Comparison of ENCODE assay signal across 8 cellular contexts in the genomic region with DNA sequence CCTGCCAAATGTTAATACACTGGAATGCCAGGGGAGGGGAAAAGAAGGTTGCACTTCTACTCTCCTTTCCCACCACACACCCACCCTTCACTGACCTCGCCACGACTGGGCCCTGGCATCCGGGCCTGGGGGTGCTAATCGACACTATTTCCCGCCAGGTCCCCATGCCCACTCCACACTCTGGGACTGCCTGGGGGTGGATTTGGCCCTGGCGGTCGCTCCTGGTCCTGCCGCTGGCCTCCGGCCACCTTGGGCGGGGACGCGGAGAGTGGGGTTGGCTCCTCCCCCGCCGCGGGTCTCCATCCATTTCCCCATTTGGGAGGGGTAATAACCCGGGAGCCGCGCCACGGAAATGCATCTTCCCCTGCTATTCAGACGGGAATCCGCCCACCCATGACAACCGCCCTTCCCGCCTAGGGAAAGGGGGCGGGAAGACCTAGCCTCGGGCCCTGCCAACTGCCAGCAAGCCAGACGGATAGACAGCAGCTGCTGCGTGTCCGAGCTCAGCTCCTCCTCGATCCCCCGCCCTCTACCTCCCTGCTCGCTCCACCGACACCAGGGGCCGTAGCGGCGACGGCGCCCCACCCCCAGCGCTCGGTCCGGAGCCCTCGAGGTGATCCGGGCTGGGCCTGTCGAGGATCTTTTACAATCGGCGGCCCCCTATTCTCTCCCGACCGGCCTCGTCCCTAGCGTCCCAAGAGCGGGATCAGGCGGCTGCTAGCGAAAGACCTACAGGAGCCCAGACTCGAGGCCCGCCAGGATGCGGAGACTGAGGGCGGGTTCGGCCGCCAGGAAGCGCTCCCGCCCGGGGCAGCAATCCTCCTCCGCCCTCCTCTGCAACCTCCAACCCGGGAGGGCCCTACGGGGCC.
DNase-seq lines count a peak whose midpoint lies in the region; ATAC-seq and TF ChIP-seq lines count a peak whose summit lies in the region.

No MANE protein-coding gene starts in this region.

- ATAC-seq in HG02623 (IDR thresholded peaks at IDR 0.05; ENCODE audit: unreplicated experiment) (peak; percentile 59), GM18520 (IDR thresholded peaks at IDR 0.05; ENCODE audit: unreplicated experiment) (no peak)

- H3K4me1 ChIP-seq in iPS-18a (ENCODE audit: control insufficient read depth, low read depth, low read length) = peaks cover 6% of the 10 kb centered on the region

- H3K36me3 ChIP-seq in iPS-18a (ENCODE audit: control insufficient read depth, low read depth, low read length) = no peaks in the 10 kb centered on the region

- TF ChIP-seq CTCF in GM12875 (IDR thresholded peaks at IDR 0.05; ENCODE audit: borderline replicate concordance, insufficient read depth, low read depth, low read length) = no peak

- peaks cover 5% of the 10 kb centered on the region for H3K9me3 ChIP-seq in iPS-18a (ENCODE audit: control insufficient read depth, low read depth, low read length)

- peak overlapping the region; percentile 30 for H3K9ac ChIP-seq in iPS-18a (ENCODE audit: low read length)

- H3K27ac ChIP-seq in caudate nucleus (ENCODE audit: low read depth, low read length) (peak overlapping the region; percentile 62), iPS-18a (ENCODE audit: low read length) (no peak overlapping the region)

- DNase-seq in NCI-H146 (lab: John Stamatoyannopoulos, UW) (peak; percentile 89), T1000 (lab: John Stamatoyannopoulos, UW) (peak; percentile 53), caudate nucleus (lab: John Stamatoyannopoulos, UW) (peak in 57 of 61 donors; percentile 1 to 66 (median 24)), retina (peak; percentile 89)

- H3K27me3 ChIP-seq in iPS-18a (ENCODE audit: control insufficient read depth, insufficient read depth, low read length) = peaks cover 9% of the 10 kb centered on the region

- H3K4me3 ChIP-seq in GM12875 (ENCODE audit: low read depth, low read length) (peak overlapping the region; percentile 49), iPS-18a (ENCODE audit: low read length) (peak overlapping the region; percentile 53)

Comparison
In these comparisons a context has a peak if more than half of its experiments do, and no peak if none do; other contexts are left out.
1. DNase-seq: peak in every context shown above with its lines; median percentile 89 in NCI-H146; 89 in retina; 53 in T1000; 24 in caudate nucleus.